ENCODE assay signal across 1 cellular context in the genomic region with DNA sequence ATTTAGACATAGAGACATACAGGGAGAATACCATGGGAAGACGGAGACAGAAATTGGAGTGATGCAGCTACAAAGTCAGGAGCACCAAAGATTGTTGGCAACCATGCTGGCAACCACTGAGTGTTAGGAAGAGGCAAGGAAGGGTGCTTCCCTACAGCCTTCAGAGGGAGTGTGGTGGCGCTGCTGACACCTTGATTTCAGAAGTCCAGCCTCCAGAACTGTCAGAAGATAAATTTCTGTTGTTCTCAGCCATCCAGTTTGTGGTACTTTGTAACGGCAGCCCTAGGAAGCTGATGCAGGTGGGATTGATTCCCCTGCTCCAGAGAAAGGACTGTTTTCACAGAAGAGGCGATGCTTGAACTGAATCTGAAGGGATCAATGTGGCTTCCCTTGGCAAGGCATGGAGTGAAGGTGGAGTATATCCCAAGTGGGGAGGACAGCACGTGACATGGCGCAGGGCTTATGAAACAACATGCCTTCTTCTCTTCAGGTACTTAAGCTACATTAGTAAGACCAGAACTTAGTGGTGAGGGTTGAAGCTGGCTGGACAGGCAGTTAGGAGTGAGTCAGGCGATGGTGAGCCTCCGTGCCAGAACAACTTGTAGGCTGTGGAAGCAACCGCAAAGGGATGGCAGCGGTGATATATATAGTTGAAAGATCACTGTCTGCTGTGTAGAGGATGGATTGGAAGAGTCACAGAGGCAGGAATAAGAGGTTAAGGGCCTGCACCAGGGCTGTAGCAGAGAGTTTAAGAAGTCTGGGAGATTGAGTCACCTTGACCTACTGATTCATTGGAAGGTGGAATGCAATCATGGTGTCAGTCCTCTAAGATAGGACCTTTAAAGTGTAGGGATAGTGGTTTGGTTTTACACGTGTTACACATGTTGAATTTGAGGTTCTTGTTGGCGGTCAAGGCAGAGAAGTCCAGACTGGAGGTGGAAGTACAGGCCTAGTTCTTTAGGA.
TF ChIP-seq lines count a peak whose summit lies in the region.

No MANE protein-coding gene starts in this region.

TF ChIP-seq in K562, 482 proteins besides CTCF, POLR2A, EP300 and RAD21 (continued from another document):
- TF ChIP-seq MGA (IDR thresholded peaks at IDR 0.05) (peak; percentile 57; the same call in 1 of the 2 replicates), ZNF41 (CRISPR knock-in tag; conservative IDR thresholded peaks at IDR 0.05) (no peak), ZNF57 (CRISPR knock-in tag; IDR thresholded peaks at IDR 0.05) (no peak), HMBOX1 (IDR thresholded peaks at IDR 0.05) (no peak), CXXC5 (CRISPR knock-in tag; IDR thresholded peaks at IDR 0.05) (0 out of 2 replicates have a peak, but pooled peaks have one; percentile 38), ZNF263 (CRISPR knock-in tag; IDR thresholded peaks at IDR 0.05; ENCODE audit: borderline replicate concordance) (0 out of 2 replicates have a peak, but pooled peaks have one; percentile 25), FOXK1 (CRISPR knock-in tag; IDR thresholded peaks at IDR 0.05; ENCODE audit: borderline replicate concordance) (no peak), XRCC4 (IDR thresholded peaks at IDR 0.05; ENCODE audit: extremely low read depth, insufficient read depth, insufficient read length) (no peak), ZSCAN29 (IDR thresholded peaks at IDR 0.05) (no peak), ADNP (tag; IDR thresholded peaks at IDR 0.05) (no peak), ZNF707 (CRISPR knock-in tag; conservative IDR thresholded peaks at IDR 0.05) (no peak)
- TF ChIP-seq, protein P1, sequence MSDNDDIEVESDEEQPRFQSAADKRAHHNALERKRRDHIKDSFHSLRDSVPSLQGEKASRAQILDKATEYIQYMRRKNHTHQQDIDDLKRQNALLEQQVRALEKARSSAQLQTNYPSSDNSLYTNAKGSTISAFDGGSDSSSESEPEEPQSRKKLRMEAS (CRISPR knock-in tag; IDR thresholded peaks at IDR 0.05): no peak; the same call in 1 of the 2 replicates
- TF ChIP-seq, protein P2, sequence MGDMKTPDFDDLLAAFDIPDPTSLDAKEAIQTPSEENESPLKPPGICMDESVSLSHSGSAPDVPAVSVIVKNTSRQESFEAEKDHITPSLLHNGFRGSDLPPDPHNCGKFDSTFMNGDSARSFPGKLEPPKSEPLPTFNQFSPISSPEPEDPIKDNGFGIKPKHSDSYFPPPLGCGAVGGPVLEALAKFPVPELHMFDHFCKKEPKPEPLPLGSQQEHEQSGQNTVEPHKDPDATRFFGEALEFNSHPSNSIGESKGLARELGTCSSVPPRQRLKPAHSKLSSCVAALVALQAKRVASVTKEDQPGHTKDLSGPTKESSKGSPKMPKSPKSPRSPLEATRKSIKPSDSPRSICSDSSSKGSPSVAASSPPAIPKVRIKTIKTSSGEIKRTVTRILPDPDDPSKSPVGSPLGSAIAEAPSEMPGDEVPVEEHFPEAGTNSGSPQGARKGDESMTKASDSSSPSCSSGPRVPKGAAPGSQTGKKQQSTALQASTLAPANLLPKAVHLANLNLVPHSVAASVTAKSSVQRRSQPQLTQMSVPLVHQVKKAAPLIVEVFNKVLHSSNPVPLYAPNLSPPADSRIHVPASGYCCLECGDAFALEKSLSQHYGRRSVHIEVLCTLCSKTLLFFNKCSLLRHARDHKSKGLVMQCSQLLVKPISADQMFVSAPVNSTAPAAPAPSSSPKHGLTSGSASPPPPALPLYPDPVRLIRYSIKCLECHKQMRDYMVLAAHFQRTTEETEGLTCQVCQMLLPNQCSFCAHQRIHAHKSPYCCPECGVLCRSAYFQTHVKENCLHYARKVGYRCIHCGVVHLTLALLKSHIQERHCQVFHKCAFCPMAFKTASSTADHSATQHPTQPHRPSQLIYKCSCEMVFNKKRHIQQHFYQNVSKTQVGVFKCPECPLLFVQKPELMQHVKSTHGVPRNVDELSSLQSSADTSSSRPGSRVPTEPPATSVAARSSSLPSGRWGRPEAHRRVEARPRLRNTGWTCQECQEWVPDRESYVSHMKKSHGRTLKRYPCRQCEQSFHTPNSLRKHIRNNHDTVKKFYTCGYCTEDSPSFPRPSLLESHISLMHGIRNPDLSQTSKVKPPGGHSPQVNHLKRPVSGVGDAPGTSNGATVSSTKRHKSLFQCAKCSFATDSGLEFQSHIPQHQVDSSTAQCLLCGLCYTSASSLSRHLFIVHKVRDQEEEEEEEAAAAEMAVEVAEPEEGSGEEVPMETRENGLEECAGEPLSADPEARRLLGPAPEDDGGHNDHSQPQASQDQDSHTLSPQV (IDR thresholded peaks at IDR 0.05): no peak
